Comparison of ENCODE assay signal across 16 cellular contexts in genomic region chrX:154015581-154016264, GRCh38. TPM values are rescaled to one million over a fixed set of nuclear protein-coding genes. Genes with fewer than 3 reads are reported as not detected.
DNase-seq lines count a peak whose midpoint lies in the region; ATAC-seq and TF ChIP-seq lines count a peak whose summit lies in the region.
"Had no signal": no experiment of that assay in that cellular context is flagged by ENCODE, and none has a peak within 500 bp of the region (broad histone marks: within the 10 kb centered on the region; RNA-seq: fewer than 3 reads in every experiment).

No MANE protein-coding gene starts in this region.

- H3K27me3 Mint-ChIP-seq in T-helper 2 cell treated with Interferon-gamma antibody and Interleukin-4, amounts not matched to agents 5 μg/mL and 100 μg/mL, for 36 hours (ENCODE audit: low read depth), result no peaks in the 10 kb centered on the region
- H3K27me3 Mint-ChIP-seq in activated T-helper 1 cell treated with anti-CD3 and anti-CD28 coated beads, Interleukin-12 subunit alpha, Interleukin-12 subunit beta, Interleukin-2, Interleukin-4 antibody, amounts not matched to agents 30 ng/mL and 10 ng/mL and 1 ng/mL, durations not matched to agents 14 hours and 24 hours and 36 hours (ENCODE audit: insufficient read depth), result no peaks in the 10 kb centered on the region
- no peaks in the 10 kb centered on the region for H3K27me3 Mint-ChIP-seq in nephron (ENCODE audit: low read depth)
- peaks cover 3% of the 10 kb centered on the region for H3K27me3 Mint-ChIP-seq in glutamatergic neuron (ENCODE audit: unreplicated experiment)
- H3K27me3 Mint-ChIP-seq: CD4-positive, CD25-positive, alpha-beta regulatory T cell had no signal

- H3K9me3 Mint-ChIP-seq in T-helper 2 cell treated with Interferon-gamma antibody and Interleukin-4, amounts not matched to agents 5 μg/mL and 100 μg/mL, for 36 hours, result no peaks in the 10 kb centered on the region
- H3K9me3 Mint-ChIP-seq in activated T-helper 1 cell treated with anti-CD3 and anti-CD28 coated beads, Interleukin-12 subunit alpha, Interleukin-12 subunit beta, Interleukin-2, Interleukin-4 antibody, amounts not matched to agents 30 ng/mL and 10 ng/mL and 1 ng/mL, durations not matched to agents 14 hours and 24 hours and 36 hours, result no peaks in the 10 kb centered on the region
- H3K9me3 Mint-ChIP-seq in nephron (peaks cover 3% of the 10 kb centered on the region), glutamatergic neuron (ENCODE audit: unreplicated experiment) (no peaks in the 10 kb centered on the region)
- H3K9me3 Mint-ChIP-seq: CD4-positive, CD25-positive, alpha-beta regulatory T cell had no signal

- intact Hi-C loops in activated T-helper 1 cell treated with anti-CD3 and anti-CD28 coated beads, Interleukin-12 subunit alpha, Interleukin-12 subunit beta, Interleukin-2, Interleukin-4 antibody, amounts not matched to agents 30 ng/mL and 10 ng/mL and 1 ng/mL, durations not matched to agents 14 hours and 24 hours and 36 hours (cut with micrococcal nuclease), result no loop called here

- ATAC-seq in HG03159 (IDR thresholded peaks at IDR 0.05; ENCODE audit: unreplicated experiment), result no peak

- peak overlapping the region; percentile 36 for H3K27ac Mint-ChIP-seq in T-helper 2 cell treated with Interferon-gamma antibody and Interleukin-4, amounts not matched to agents 5 μg/mL and 100 μg/mL, for 36 hours
- H3K27ac Mint-ChIP-seq in activated T-helper 1 cell treated with anti-CD3 and anti-CD28 coated beads, Interleukin-12 subunit alpha, Interleukin-12 subunit beta, Interleukin-2, Interleukin-4 antibody, amounts not matched to agents 30 ng/mL and 10 ng/mL and 1 ng/mL, durations not matched to agents 14 hours and 24 hours and 36 hours, result peak overlapping the region; percentile 75
- H3K27ac Mint-ChIP-seq in nephron (no peak overlapping the region), glutamatergic neuron (ENCODE audit: unreplicated experiment) (no peak overlapping the region)

- TF ChIP-seq CTCF in HFF-Myc (IDR thresholded peaks at IDR 0.05; ENCODE audit: low read depth, low read length, missing control alignments) (no peak), nephron (IDR thresholded peaks at IDR 0.05; ENCODE audit: unreplicated experiment in 3 of 3) (no peak), glutamatergic neuron (IDR thresholded peaks at IDR 0.05; ENCODE audit: partially characterized antibody, unreplicated experiment) (no peak)

- no peak for DNase-seq in T-helper 2 cell treated with Interferon-gamma antibody and Interleukin-4, amounts not matched to agents 5 μg/mL and 100 μg/mL, for 36 hours (ENCODE audit: low spot score)
- DNase-seq in T-helper 2 cell (no peak), HFF-Myc (ENCODE audit: extremely low read depth, low read depth) (no peak), glutamatergic neuron (no peak), midbrain (lab: John Stamatoyannopoulos, UW) (no peak)
- DNase-seq in activated T-helper 1 cell treated with anti-CD3 and anti-CD28 coated beads, Interleukin-12 subunit alpha, Interleukin-12 subunit beta, Interleukin-2, Interleukin-4 antibody, amounts not matched to agents 30 ng/mL and 10 ng/mL and 1 ng/mL, durations not matched to agents 14 hours and 24 hours and 36 hours (ENCODE audit: low spot score), result no peak
- DNase-seq: 8988T; CD4-positive, CD25-positive, alpha-beta regulatory T cell; NCI-H1436 treated with DMSO at 0.1 percent for 48 hours; NCI-H2227 treated with DMSO at 0.1 percent for 48 hours; NK-92 treated with Interleukin-12 subunit alpha and Interleukin-12 subunit beta, amount 100 ng/mL, for 24 hours; spleen; stimulated activated naive CD4-positive, alpha-beta T cell had no signal

- H3K4me3 Mint-ChIP-seq in T-helper 2 cell treated with Interferon-gamma antibody and Interleukin-4, amounts not matched to agents 5 μg/mL and 100 μg/mL, for 36 hours, result no peak overlapping the region
- H3K4me3 Mint-ChIP-seq in activated T-helper 1 cell treated with anti-CD3 and anti-CD28 coated beads, Interleukin-12 subunit alpha, Interleukin-12 subunit beta, Interleukin-2, Interleukin-4 antibody, amounts not matched to agents 30 ng/mL and 10 ng/mL and 1 ng/mL, durations not matched to agents 14 hours and 24 hours and 36 hours, result peak overlapping the region; percentile 53
- peak overlapping the region; percentile 1 to 47 (median 32) for H3K4me3 Mint-ChIP-seq in nephron
- no peak overlapping the region for H3K4me3 Mint-ChIP-seq in glutamatergic neuron (ENCODE audit: unreplicated experiment)

- H3K4me1 Mint-ChIP-seq in T-helper 2 cell treated with Interferon-gamma antibody and Interleukin-4, amounts not matched to agents 5 μg/mL and 100 μg/mL, for 36 hours (ENCODE audit: low read depth), result peaks cover 7% of the 10 kb centered on the region
- H3K4me1 Mint-ChIP-seq in activated T-helper 1 cell treated with anti-CD3 and anti-CD28 coated beads, Interleukin-12 subunit alpha, Interleukin-12 subunit beta, Interleukin-2, Interleukin-4 antibody, amounts not matched to agents 30 ng/mL and 10 ng/mL and 1 ng/mL, durations not matched to agents 14 hours and 24 hours and 36 hours (ENCODE audit: low read depth), result peaks cover 4% of the 10 kb centered on the region
- H3K4me1 Mint-ChIP-seq in nephron, result no peaks in the 10 kb centered on the region
- no peaks in the 10 kb centered on the region for H3K4me1 Mint-ChIP-seq in glutamatergic neuron (ENCODE audit: low read depth, unreplicated experiment)

- H3K4me3 ChIP-seq in HFF-Myc (replicated peaks; ENCODE audit: low read depth, low read length), result 0 out of 2 replicates have a peak overlapping the region, but pooled peaks have one; percentile 64
- H3K4me3 ChIP-seq: coronary artery, spleen had no signal

- peaks cover 21% of the 10 kb centered on the region for H3K36me3 Mint-ChIP-seq in T-helper 2 cell treated with Interferon-gamma antibody and Interleukin-4, amounts not matched to agents 5 μg/mL and 100 μg/mL, for 36 hours (ENCODE audit: low read depth)
- H3K36me3 Mint-ChIP-seq in activated T-helper 1 cell treated with anti-CD3 and anti-CD28 coated beads, Interleukin-12 subunit alpha, Interleukin-12 subunit beta, Interleukin-2, Interleukin-4 antibody, amounts not matched to agents 30 ng/mL and 10 ng/mL and 1 ng/mL, durations not matched to agents 14 hours and 24 hours and 36 hours (ENCODE audit: low read depth), result peaks cover 10% of the 10 kb centered on the region
- H3K36me3 Mint-ChIP-seq in nephron (ENCODE audit: low read depth) (peaks cover 9% of the 10 kb centered on the region), glutamatergic neuron (ENCODE audit: unreplicated experiment) (no peaks in the 10 kb centered on the region)

RNA-seq across cellular contexts. Expression of gene IRAK1, which starts 4.0 kb away (rescaled TPM):
- total RNA-seq in activated T-helper 1 cell treated with anti-CD3 and anti-CD28 coated beads, Interleukin-12 subunit alpha, Interleukin-12 subunit beta, Interleukin-2, Interleukin-4 antibody, amounts not matched to agents 30 ng/mL and 10 ng/mL and 1 ng/mL, durations not matched to agents 14 hours and 24 hours and 36 hours, result 165 and 172 TPM in 2 replicates
- 60.3 TPM for total RNA-seq in glutamatergic neuron (ENCODE audit: unreplicated experiment)

RNA-seq across cellular contexts. Expression of gene TMEM187, which starts 43.2 kb away (rescaled TPM):
- total RNA-seq in activated T-helper 1 cell treated with anti-CD3 and anti-CD28 coated beads, Interleukin-12 subunit alpha, Interleukin-12 subunit beta, Interleukin-2, Interleukin-4 antibody, amounts not matched to agents 30 ng/mL and 10 ng/mL and 1 ng/mL, durations not matched to agents 14 hours and 24 hours and 36 hours, result 3.4 and 4.6 TPM in 2 replicates
- 6.7 TPM for total RNA-seq in glutamatergic neuron (ENCODE audit: unreplicated experiment)

RNA-seq across cellular contexts. Expression of gene HCFC1, which starts 44.1 kb away (rescaled TPM):
- total RNA-seq in activated T-helper 1 cell treated with anti-CD3 and anti-CD28 coated beads, Interleukin-12 subunit alpha, Interleukin-12 subunit beta, Interleukin-2, Interleukin-4 antibody, amounts not matched to agents 30 ng/mL and 10 ng/mL and 1 ng/mL, durations not matched to agents 14 hours and 24 hours and 36 hours, result 105 and 106 TPM in 2 replicates
- 84.0 TPM for total RNA-seq in glutamatergic neuron (ENCODE audit: unreplicated experiment)

Comparison
In these comparisons a context has a peak if more than half of its experiments do, and no peak if none do; other contexts are left out.
1. H3K27ac Mint-ChIP-seq: peak in T-helper 2 cell treated with Interferon-gamma antibody and Interleukin-4, amounts not matched to agents 5 μg/mL and 100 μg/mL, for 36 hours (single experiment) and activated T-helper 1 cell treated with anti-CD3 and anti-CD28 coated beads, Interleukin-12 subunit alpha, Interleukin-12 subunit beta, Interleukin-2, Interleukin-4 antibody, amounts not matched to agents 30 ng/mL and 10 ng/mL and 1 ng/mL, durations not matched to agents 14 hours and 24 hours and 36 hours (single experiment); none in nephron (0 of 3) and glutamatergic neuron (single experiment).
2. H3K4me3 Mint-ChIP-seq: peak in activated T-helper 1 cell treated with anti-CD3 and anti-CD28 coated beads, Interleukin-12 subunit alpha, Interleukin-12 subunit beta, Interleukin-2, Interleukin-4 antibody, amounts not matched to agents 30 ng/mL and 10 ng/mL and 1 ng/mL, durations not matched to agents 14 hours and 24 hours and 36 hours (single experiment) and nephron (3 of 3); none in T-helper 2 cell treated with Interferon-gamma antibody and Interleukin-4, amounts not matched to agents 5 μg/mL and 100 μg/mL, for 36 hours (single experiment) and glutamatergic neuron (single experiment).